In the genomic region with DNA sequence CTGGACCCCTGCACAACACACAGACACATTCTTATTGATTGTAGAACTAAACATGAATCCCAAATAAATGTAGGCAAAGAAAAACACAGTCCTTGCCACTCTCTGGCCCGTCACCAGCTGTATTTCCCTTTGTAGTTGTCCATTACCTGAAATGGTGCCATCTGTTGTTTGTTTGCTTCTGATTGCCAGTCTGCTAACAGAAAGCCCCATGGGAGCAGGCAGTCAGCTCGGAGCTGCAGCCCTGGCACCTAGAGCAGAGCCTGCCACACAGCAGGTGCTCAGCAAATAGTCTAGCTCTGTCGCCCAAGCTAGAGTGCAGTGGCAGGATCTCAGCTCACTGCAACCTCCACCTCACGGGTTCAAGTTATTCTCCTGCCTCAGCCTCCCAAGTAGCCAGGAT, we compare ENCODE assay signal across 15 cellular contexts. TPM values are rescaled to one million over a fixed set of nuclear protein-coding genes. Genes with fewer than 3 reads are reported as not detected.
DNase-seq lines count a peak whose midpoint lies in the region; ATAC-seq and TF ChIP-seq lines count a peak whose summit lies in the region.
"Had no signal": no experiment of that assay in that cellular context is flagged by ENCODE, and none has a peak within 500 bp of the region (broad histone marks: within the 10 kb centered on the region; RNA-seq: fewer than 3 reads in every experiment).

No MANE protein-coding gene starts in this region.

- no peak for TF ChIP-seq POLR2A in vagina (IDR thresholded peaks at IDR 0.05)

- no peaks in the 10 kb centered on the region for H3K79me2 ChIP-seq in SU-DHL-6 (ENCODE audit: insufficient read depth, low read length)

- no peak overlapping the region for H3K4me3 ChIP-seq in SU-DHL-6 (ENCODE audit: insufficient read depth, low read length, poor library complexity, severe bottlenecking)
- no peak overlapping the region for H3K4me3 ChIP-seq in thymus (ENCODE audit: low read length)
- H3K4me3 ChIP-seq in right atrium auricular region, result no peak overlapping the region
- H3K4me3 ChIP-seq in vagina, result no peak overlapping the region
- H3K4me3 ChIP-seq: heart right ventricle had no signal

- DNase-seq in NCI-H748 (lab: John Stamatoyannopoulos, UW; ENCODE audit: unreplicated experiment) (peak; percentile 13), NCI-H748 treated with DMSO at 0.1 percent for 48 hours (lab: John Stamatoyannopoulos, UW) (no peak), NCI-H2081 (lab: John Stamatoyannopoulos, UW) (peak; percentile 87 to 96), right atrium auricular region (ENCODE audit: low spot score) (no peak), vagina (ENCODE audit: extremely low spot score in 2 of 2) (no peak)
- DNase-seq: activated CD8-positive, alpha-beta T cell treated with anti-CD3 and anti-CD28 coated beads for 36 hours; effector CD8-positive, alpha-beta T cell; heart right ventricle; mesendoderm; stimulated activated naive CD8-positive, alpha-beta T cell treated with anti-CD3 and anti-CD28 coated beads, Interleukin-15, amount 100 ng/mL, for 72 hours had no signal

- H3F3A ChIP-seq in SU-DHL-6 (ENCODE audit: insufficient read depth), result peaks cover 44% of the 10 kb centered on the region

- peak overlapping the region; percentile 40 for H3K4me2 ChIP-seq in SU-DHL-6 (ENCODE audit: low read depth, low read length, poor library complexity, severe bottlenecking)

- H3K9me3 ChIP-seq in SU-DHL-6 (ENCODE audit: insufficient read depth, low read length), result peaks cover 7% of the 10 kb centered on the region; the same call in 1 of the 2 replicates
- H3K9me3 ChIP-seq in thymus (ENCODE audit: control insufficient read depth), result no peaks in the 10 kb centered on the region
- H3K9me3 ChIP-seq in right atrium auricular region, result no peaks in the 10 kb centered on the region
- no peaks in the 10 kb centered on the region for H3K9me3 ChIP-seq in vagina

- intact Hi-C loops in vagina (cut with DNase I), result no loop called here

- WGBS in thymus, result 63% methylated on average over 4 of the region's 4 CpGs

- no peaks in the 10 kb centered on the region for H3K9me2 ChIP-seq in SU-DHL-6 (replicated peaks; ENCODE audit: insufficient read depth, low read length)

- no peaks in the 10 kb centered on the region for H3K27me3 ChIP-seq in SU-DHL-6 (ENCODE audit: low read length)
- H3K27me3 ChIP-seq in thymus (ENCODE audit: control insufficient read depth, insufficient read depth), result no peaks in the 10 kb centered on the region
- H3K27me3 ChIP-seq in right atrium auricular region, result peaks cover 9 to 27% of the 10 kb centered on the region in 2 donors
- no peaks in the 10 kb centered on the region for H3K27me3 ChIP-seq in vagina

- TF ChIP-seq CTCF in SU-DHL-6 (IDR thresholded peaks at IDR 0.05; ENCODE audit: insufficient read depth, low read length, poor library complexity, severe bottlenecking) (no peak), right atrium auricular region (IDR thresholded peaks at IDR 0.05) (no peak), vagina (IDR thresholded peaks at IDR 0.05) (no peak)

- H3K4me1 ChIP-seq in thymus (ENCODE audit: control insufficient read depth, insufficient read depth, low read length), result peaks cover 47% of the 10 kb centered on the region
- peaks cover 0 to 16% of the 10 kb centered on the region in 2 donors for H3K4me1 ChIP-seq in right atrium auricular region
- H3K4me1 ChIP-seq in vagina, result peaks cover 19% of the 10 kb centered on the region

- H2AFZ ChIP-seq in SU-DHL-6 (ENCODE audit: low read depth, low read length, severe bottlenecking), result no peak overlapping the region

- peak overlapping the region; percentile 25; the same call in 1 of the 2 replicates for H3K9ac ChIP-seq in SU-DHL-6 (ENCODE audit: low read length)

- ATAC-seq in GM21360 (IDR thresholded peaks at IDR 0.05; ENCODE audit: unreplicated experiment), result no peak
- ATAC-seq: activated CD8-positive, alpha-beta T cell treated with anti-CD3 and anti-CD28 coated beads for 36 hours; heart right ventricle; stimulated activated naive CD8-positive, alpha-beta T cell treated with anti-CD3 and anti-CD28 coated beads, Interleukin-15, amount 100 ng/mL, for 72 hours had no signal

- H3K27ac ChIP-seq in SU-DHL-6 (ENCODE audit: low read depth, low read length) (peak overlapping the region; percentile 80), thymus (ENCODE audit: low read depth) (peak overlapping the region; percentile 56), right atrium auricular region (no peak overlapping the region), vagina (no peak overlapping the region)
- H3K27ac ChIP-seq: heart right ventricle had no signal

- H4K20me1 ChIP-seq in SU-DHL-6 (ENCODE audit: low read depth, low read length), result no peaks in the 10 kb centered on the region

- H3K36me3 ChIP-seq in SU-DHL-6 (ENCODE audit: low read length) (no peaks in the 10 kb centered on the region), thymus (ENCODE audit: control insufficient read depth, insufficient read depth) (no peaks in the 10 kb centered on the region), right atrium auricular region (no peaks in the 10 kb centered on the region), vagina (no peaks in the 10 kb centered on the region)
- H3K36me3 ChIP-seq: heart right ventricle had no signal

RNA-seq across cellular contexts. Expression of a gene that starts 28.9 kb away (rescaled TPM):
- polyA plus RNA-seq in thymus, result 7.9 TPM
- total RNA-seq in right atrium auricular region, result 1 to 10 TPM in 1 of 2 donors, under 1 TPM in 1; 0.98 to 2.3 TPM
- total RNA-seq in vagina, result 0.98 TPM
- total RNA-seq: activated CD8-positive, alpha-beta T cell treated with anti-CD3 and anti-CD28 coated beads for 36 hours; RPMI7951 had no signal
- polyA plus RNA-seq: CD8-positive, alpha-beta memory T cell had no signal

Comparison
In these comparisons a context has a peak if more than half of its experiments do, and no peak if none do; other contexts are left out.
1. DNase-seq: peak in NCI-H748 (single experiment) and NCI-H2081 (2 of 2); none in NCI-H748 treated with DMSO at 0.1 percent for 48 hours (single experiment), right atrium auricular region (single experiment) and vagina (0 of 2).
2. H3K27ac ChIP-seq: peak in SU-DHL-6 (single experiment) and thymus (single experiment); none in right atrium auricular region (0 of 2) and vagina (single experiment).